Comparison of ENCODE assay signal across 22 cellular contexts in the genomic region with DNA sequence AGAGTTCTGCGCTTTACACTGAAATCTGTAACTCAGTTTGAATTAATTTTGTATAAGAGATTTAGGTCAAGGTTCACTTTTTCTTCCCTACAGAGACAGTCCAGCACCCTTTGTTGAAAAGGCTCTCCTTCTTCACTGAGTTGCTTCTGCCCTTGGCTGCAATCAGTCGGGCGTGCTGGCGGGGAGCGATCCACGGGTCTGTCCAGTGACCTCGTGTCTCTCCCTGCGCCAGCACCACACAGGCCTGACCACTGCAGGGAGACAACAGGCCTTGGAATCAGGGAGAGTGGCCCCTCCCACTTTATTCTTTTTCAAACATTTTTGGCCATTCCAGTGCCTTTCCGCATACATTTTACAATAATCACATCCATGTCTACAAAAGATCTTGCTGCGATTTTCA.
"Had no signal": no experiment of that assay in that cellular context is flagged by ENCODE, and none has a peak within 500 bp of the region (broad histone marks: within the 10 kb centered on the region; RNA-seq: fewer than 3 reads in every experiment).

No MANE protein-coding gene starts in this region.

- H3K4me3 Mint-ChIP-seq: effector memory CD8-positive, alpha-beta T cell; immature natural killer cell; mesothelial cell of epicardium; natural killer cell treated with Interleukin-12 subunit alpha and Interleukin-12 subunit beta and Interleukin-15 and Interleukin-18, amount 100 ng/mL, for 72 hours; neural crest cell; stimulated activated memory B cell treated with anti-CD40 and anti-IgM and Interleukin-4, amounts not matched to agents 10 μg/mL and 1 μg/mL and 100 μg/mL, for 72 hours had no signal

- H3K4me3 ChIP-seq: lower lobe of right lung, mucosa of descending colon, pancreas, right atrium auricular region, testis, tibial artery, upper lobe of left lung had no signal

- H3K27me3 Mint-ChIP-seq: effector memory CD8-positive, alpha-beta T cell; naive B cell; natural killer cell treated with Interleukin-12 subunit alpha and Interleukin-12 subunit beta and Interleukin-15 and Interleukin-18, amount 100 ng/mL, for 72 hours; progenitor cell of endocrine pancreas; stimulated activated memory B cell treated with anti-CD40 and anti-IgM and Interleukin-4, amounts not matched to agents 10 μg/mL and 1 μg/mL and 100 μg/mL, for 72 hours had no signal

- H3K27ac ChIP-seq: lower lobe of right lung, neutrophil, pancreas, right atrium auricular region, testis, upper lobe of left lung had no signal

- DNase-seq: cortex of kidney; effector memory CD8-positive, alpha-beta T cell; immature natural killer cell; left ventricle myocardium superior; lower lobe of right lung; mucosa of descending colon; naive B cell; pancreas; stimulated activated CD4-positive, alpha-beta T cell treated with anti-CD3 and anti-CD28 coated beads, Interleukin-4, amount 100 ng/mL, for 4 hours; stimulated activated naive CD8-positive, alpha-beta T cell treated with anti-CD3 and anti-CD28 coated beads, Interleukin-15, Interleukin-2, amounts not matched to agents 100 U/mL and 50 U/mL, for 24 hours; substantia nigra; testis; tibial artery had no signal

- ATAC-seq: effector memory CD8-positive, alpha-beta T cell; left ventricle myocardium superior; lower lobe of right lung; mucosa of descending colon; natural killer cell treated with Interleukin-12 subunit alpha and Interleukin-12 subunit beta and Interleukin-15 and Interleukin-18, amount 100 ng/mL, for 72 hours; pancreas; sciatic nerve; stimulated activated memory B cell treated with anti-CD40 and anti-IgM and Interleukin-4, amounts not matched to agents 10 μg/mL and 1 μg/mL and 100 μg/mL, for 72 hours; stimulated activated naive CD8-positive, alpha-beta T cell treated with anti-CD3 and anti-CD28 coated beads, Interleukin-15, Interleukin-2, amounts not matched to agents 100 U/mL and 50 U/mL, for 24 hours had no signal

- H3K27me3 ChIP-seq: neutrophil, pancreas, right atrium auricular region, testis, tibial artery, upper lobe of left lung had no signal

- H3K9me3 Mint-ChIP-seq: effector memory CD8-positive, alpha-beta T cell; immature natural killer cell; natural killer cell treated with Interleukin-12 subunit alpha and Interleukin-12 subunit beta and Interleukin-15 and Interleukin-18, amount 100 ng/mL, for 72 hours; neural crest cell; stimulated activated memory B cell treated with anti-CD40 and anti-IgM and Interleukin-4, amounts not matched to agents 10 μg/mL and 1 μg/mL and 100 μg/mL, for 72 hours had no signal

- H3K9me3 ChIP-seq: lower lobe of right lung, mucosa of descending colon, neutrophil, pancreas, right atrium auricular region, testis, tibial artery, upper lobe of left lung had no signal

- H3K36me3 ChIP-seq: lower lobe of right lung, neutrophil, pancreas, right atrium auricular region, tibial artery, upper lobe of left lung had no signal

- H3K27ac Mint-ChIP-seq: effector memory CD8-positive, alpha-beta T cell; immature natural killer cell; mesothelial cell of epicardium; natural killer cell treated with Interleukin-12 subunit alpha and Interleukin-12 subunit beta and Interleukin-15 and Interleukin-18, amount 100 ng/mL, for 72 hours; progenitor cell of endocrine pancreas; stimulated activated memory B cell treated with anti-CD40 and anti-IgM and Interleukin-4, amounts not matched to agents 10 μg/mL and 1 μg/mL and 100 μg/mL, for 72 hours had no signal
